In the genomic region with DNA sequence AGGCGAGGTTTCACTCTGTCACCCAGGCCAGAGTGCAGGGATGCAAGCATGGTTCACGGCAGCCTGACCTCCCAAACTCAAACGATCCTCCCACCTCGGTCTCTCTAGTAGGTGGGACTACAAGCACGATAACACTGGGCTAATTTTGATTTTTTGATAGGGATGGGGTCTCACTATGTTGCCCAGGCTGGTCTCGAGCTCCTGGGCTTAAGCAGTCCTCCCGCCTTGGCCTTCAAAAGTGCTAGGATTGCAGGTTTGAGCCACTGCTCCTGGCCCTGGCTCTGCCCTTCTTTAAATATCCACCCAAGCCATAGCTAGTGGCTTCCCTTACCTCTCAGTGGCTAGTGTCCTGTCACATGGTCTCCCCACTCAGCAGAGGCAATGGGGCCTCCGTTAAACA, we compare ENCODE assay signal across 28 cellular contexts.
"Had no signal": no experiment of that assay in that cellular context is flagged by ENCODE, and none has a peak within 500 bp of the region (broad histone marks: within the 10 kb centered on the region; RNA-seq: fewer than 3 reads in every experiment).

No MANE protein-coding gene starts in this region.

- DNase-seq: dermis blood vessel endothelial cell; effector memory CD4-positive, alpha-beta T cell; erythroblast; esophagus squamous epithelium; foreskin melanocyte; glutamatergic neuron; heart right ventricle; hippocampal formation; mucosa of descending colon; naive B cell; nucleus accumbens; sigmoid colon; stimulated activated CD4-positive, alpha-beta T cell treated with anti-CD3 and anti-CD28 coated beads, Interleukin-2, amount 100 ng/mL, for 24 hours; stimulated activated CD4-positive, alpha-beta T cell treated with anti-CD3 and anti-CD28 coated beads, Interleukin-4, amount 100 ng/mL, for 4 hours; stimulated activated naive B cell treated with anti-CD40 and anti-IgM and Interleukin-4, amounts not matched to agents 10 μg/mL and 1 μg/mL and 100 μg/mL, for 72 hours; upper lobe of left lung had no signal

- H3K9me3 Mint-ChIP-seq: memory B cell; mesothelial cell of epicardium; naive B cell; natural killer cell treated with Interleukin-12 subunit alpha and Interleukin-12 subunit beta and Interleukin-15 and Interleukin-18, amount 100 ng/mL, for 72 hours; neural crest cell; stimulated activated naive B cell treated with anti-CD40 and anti-IgM and Interleukin-4, amounts not matched to agents 10 μg/mL and 1 μg/mL and 100 μg/mL, for 72 hours; stimulated activated naive CD8-positive, alpha-beta T cell treated with anti-CD3 and anti-CD28 coated beads, Interleukin-15, Interleukin-2, amounts not matched to agents 100 ng/mL and 50 ng/mL, for 24 hours had no signal

- H3K4me1 Mint-ChIP-seq: memory B cell, mesothelial cell of epicardium, neural crest cell had no signal

- H3K4me1 ChIP-seq: esophagus squamous epithelium, prostate gland, right atrium auricular region, sigmoid colon, upper lobe of left lung had no signal

- H3K27ac ChIP-seq: coronary artery, esophagus squamous epithelium, heart right ventricle, prostate gland, right atrium auricular region, sigmoid colon, thoracic aorta, tibial nerve, upper lobe of left lung had no signal

- H3K27ac Mint-ChIP-seq: memory B cell; mesothelial cell of epicardium; natural killer cell treated with Interleukin-12 subunit alpha and Interleukin-12 subunit beta and Interleukin-15 and Interleukin-18, amount 100 ng/mL, for 72 hours; stimulated activated naive B cell treated with anti-CD40 and anti-IgM and Interleukin-4, amounts not matched to agents 10 μg/mL and 1 μg/mL and 100 μg/mL, for 72 hours; stimulated activated naive CD8-positive, alpha-beta T cell treated with anti-CD3 and anti-CD28 coated beads, Interleukin-15, Interleukin-2, amounts not matched to agents 100 ng/mL and 50 ng/mL, for 24 hours had no signal

- H3K9me3 ChIP-seq: esophagus squamous epithelium, heart right ventricle, mucosa of descending colon, prostate gland, right atrium auricular region, sigmoid colon, thoracic aorta, tibial nerve, upper lobe of left lung had no signal

- ATAC-seq: left lobe of liver; mucosa of descending colon; natural killer cell treated with Interleukin-12 subunit alpha and Interleukin-12 subunit beta and Interleukin-15 and Interleukin-18, amount 100 ng/mL, for 72 hours; stimulated activated naive B cell treated with anti-CD40 and anti-IgM and Interleukin-4, amounts not matched to agents 10 μg/mL and 1 μg/mL and 100 μg/mL, for 72 hours had no signal

- H3K27me3 Mint-ChIP-seq: memory B cell; naive B cell; natural killer cell treated with Interleukin-12 subunit alpha and Interleukin-12 subunit beta and Interleukin-15 and Interleukin-18, amount 100 ng/mL, for 72 hours; stimulated activated naive B cell treated with anti-CD40 and anti-IgM and Interleukin-4, amounts not matched to agents 10 μg/mL and 1 μg/mL and 100 μg/mL, for 72 hours; stimulated activated naive CD8-positive, alpha-beta T cell treated with anti-CD3 and anti-CD28 coated beads, Interleukin-15, Interleukin-2, amounts not matched to agents 100 ng/mL and 50 ng/mL, for 24 hours had no signal

- H3K4me3 Mint-ChIP-seq: memory B cell; mesothelial cell of epicardium; naive B cell; natural killer cell treated with Interleukin-12 subunit alpha and Interleukin-12 subunit beta and Interleukin-15 and Interleukin-18, amount 100 ng/mL, for 72 hours; neural crest cell; stimulated activated naive B cell treated with anti-CD40 and anti-IgM and Interleukin-4, amounts not matched to agents 10 μg/mL and 1 μg/mL and 100 μg/mL, for 72 hours; stimulated activated naive CD8-positive, alpha-beta T cell treated with anti-CD3 and anti-CD28 coated beads, Interleukin-15, Interleukin-2, amounts not matched to agents 100 ng/mL and 50 ng/mL, for 24 hours had no signal

- H3K27me3 ChIP-seq: esophagus squamous epithelium, heart right ventricle, right atrium auricular region, sigmoid colon, tibial nerve, upper lobe of left lung had no signal

- H3K4me3 ChIP-seq: coronary artery, esophagus squamous epithelium, heart right ventricle, lung, mucosa of descending colon, prostate gland, right atrium auricular region, sigmoid colon, thoracic aorta, tibial nerve, upper lobe of left lung had no signal
